12 cellular contexts compared by ENCODE assay signal in genomic region chr4:53563824-53564223, GRCh38. TPM values are rescaled to one million over a fixed set of nuclear protein-coding genes. Genes with fewer than 3 reads are reported as not detected.
DNase-seq lines count a peak whose midpoint lies in the region; ATAC-seq, FAIRE-seq and TF ChIP-seq lines count a peak whose summit lies in the region.
"Had no signal": no experiment of that assay in that cellular context is flagged by ENCODE, and none has a peak within 500 bp of the region (broad histone marks: within the 10 kb centered on the region; RNA-seq: fewer than 3 reads in every experiment).

No MANE protein-coding gene starts in this region.

- FAIRE-seq in bronchial epithelial cell (lab: Jason Lieb, UNC) = no peak
- FAIRE-seq: frontal cortex had no signal

- peak; percentile 11 for DNase-seq in activated naive CD4-positive, alpha-beta T cell treated with Interleukin-2 at 50 U/mL for 16 hours
- no peak for DNase-seq in activated naive CD4-positive, alpha-beta T cell treated with anti-CD3 and anti-CD28 coated beads, Interleukin-2, amount 50 U/mL, for 16 hours
- peak; percentile 74 for DNase-seq in bronchial epithelial cell (ENCODE audit: low read depth)
- peak in 1 of 2 donors; percentile 18 for DNase-seq in stimulated activated naive CD8-positive, alpha-beta T cell treated with anti-CD3 and anti-CD28 coated beads, Interleukin-15, amount 100 ng/mL, for 72 hours
- DNase-seq in DMS114 treated with DMSO at 0.1 percent for 48 hours (lab: John Stamatoyannopoulos, UW; ENCODE audit: unreplicated experiment) = no peak
- no peak for DNase-seq in NCI-H1105 (lab: John Stamatoyannopoulos, UW)
- DNase-seq: activated B cell treated with CpG ODN at 0.5 μM for 24 hours; CD8-positive, alpha-beta T cell; spleen had no signal

- peaks cover 16% of the 10 kb centered on the region for H3K27me3 Mint-ChIP-seq in stimulated activated naive CD8-positive, alpha-beta T cell treated with anti-CD3 and anti-CD28 coated beads, Interleukin-15, amount 100 ng/mL, for 72 hours

- H3K4me1 Mint-ChIP-seq in stimulated activated naive CD8-positive, alpha-beta T cell treated with anti-CD3 and anti-CD28 coated beads, Interleukin-15, amount 100 ng/mL, for 72 hours = peaks cover 8% of the 10 kb centered on the region
- H3K4me1 Mint-ChIP-seq: activated B cell treated with CpG ODN at 0.5 μM for 24 hours had no signal

- no peaks in the 10 kb centered on the region for H3K9me3 Mint-ChIP-seq in stimulated activated naive CD8-positive, alpha-beta T cell treated with anti-CD3 and anti-CD28 coated beads, Interleukin-15, amount 100 ng/mL, for 72 hours
- H3K9me3 Mint-ChIP-seq: activated B cell treated with CpG ODN at 0.5 μM for 24 hours; CD8-positive, alpha-beta T cell had no signal

- ATAC-seq in HG03378 (IDR thresholded peaks at IDR 0.05; ENCODE audit: unreplicated experiment) = peak; percentile 83
- peak; percentile 88 for ATAC-seq in stimulated activated naive CD8-positive, alpha-beta T cell treated with anti-CD3 and anti-CD28 coated beads, Interleukin-15, amount 100 ng/mL, for 72 hours
- no peak for ATAC-seq in HG03135 (IDR thresholded peaks at IDR 0.05; ENCODE audit: unreplicated experiment)
- ATAC-seq: CD8-positive, alpha-beta T cell had no signal

- no peak overlapping the region for H3K27ac Mint-ChIP-seq in stimulated activated naive CD8-positive, alpha-beta T cell treated with anti-CD3 and anti-CD28 coated beads, Interleukin-15, amount 100 ng/mL, for 72 hours
- H3K27ac Mint-ChIP-seq: activated B cell treated with CpG ODN at 0.5 μM for 24 hours; CD8-positive, alpha-beta T cell had no signal

- no peak for TF ChIP-seq CTCF in bronchial epithelial cell (IDR thresholded peaks at IDR 0.05; ENCODE audit: insufficient read depth, low read length, severe bottlenecking)

- H3K4me3 ChIP-seq in bronchial epithelial cell (ENCODE audit: low read depth, low read length) = no peak overlapping the region
- H3K4me3 ChIP-seq: spleen had no signal

- no peak overlapping the region for H3K4me3 Mint-ChIP-seq in stimulated activated naive CD8-positive, alpha-beta T cell treated with anti-CD3 and anti-CD28 coated beads, Interleukin-15, amount 100 ng/mL, for 72 hours
- H3K4me3 Mint-ChIP-seq: activated B cell treated with CpG ODN at 0.5 μM for 24 hours; CD8-positive, alpha-beta T cell had no signal

- no peaks in the 10 kb centered on the region for H3K36me3 ChIP-seq in bronchial epithelial cell (ENCODE audit: control insufficient read depth, insufficient read depth, low read length)
- H3K36me3 ChIP-seq: spleen had no signal

- H3K27me3 ChIP-seq in bronchial epithelial cell (ENCODE audit: control insufficient read depth, insufficient read depth, low read length) = no peaks in the 10 kb centered on the region
- H3K27me3 ChIP-seq: spleen had no signal

RNA-seq across cellular contexts. Expression of gene LNX1, which starts 27.5 kb away (rescaled TPM):
- total RNA-seq in bronchial epithelial cell = 1.6 and 3.2 TPM in 2 replicates
- total RNA-seq: activated B cell treated with CpG ODN at 0.5 μM for 24 hours; CD8-positive, alpha-beta T cell had no signal

Comparison
In these comparisons a context has a peak if more than half of its experiments do, and no peak if none do; other contexts are left out.
1. DNase-seq: peak in activated naive CD4-positive, alpha-beta T cell treated with Interleukin-2 at 50 U/mL for 16 hours (single experiment) and bronchial epithelial cell (single experiment); none in activated naive CD4-positive, alpha-beta T cell treated with anti-CD3 and anti-CD28 coated beads, Interleukin-2, amount 50 U/mL, for 16 hours (single experiment), DMS114 treated with DMSO at 0.1 percent for 48 hours (single experiment) and NCI-H1105 (single experiment).